38 cellular contexts compared by ENCODE assay signal in the genomic region with DNA sequence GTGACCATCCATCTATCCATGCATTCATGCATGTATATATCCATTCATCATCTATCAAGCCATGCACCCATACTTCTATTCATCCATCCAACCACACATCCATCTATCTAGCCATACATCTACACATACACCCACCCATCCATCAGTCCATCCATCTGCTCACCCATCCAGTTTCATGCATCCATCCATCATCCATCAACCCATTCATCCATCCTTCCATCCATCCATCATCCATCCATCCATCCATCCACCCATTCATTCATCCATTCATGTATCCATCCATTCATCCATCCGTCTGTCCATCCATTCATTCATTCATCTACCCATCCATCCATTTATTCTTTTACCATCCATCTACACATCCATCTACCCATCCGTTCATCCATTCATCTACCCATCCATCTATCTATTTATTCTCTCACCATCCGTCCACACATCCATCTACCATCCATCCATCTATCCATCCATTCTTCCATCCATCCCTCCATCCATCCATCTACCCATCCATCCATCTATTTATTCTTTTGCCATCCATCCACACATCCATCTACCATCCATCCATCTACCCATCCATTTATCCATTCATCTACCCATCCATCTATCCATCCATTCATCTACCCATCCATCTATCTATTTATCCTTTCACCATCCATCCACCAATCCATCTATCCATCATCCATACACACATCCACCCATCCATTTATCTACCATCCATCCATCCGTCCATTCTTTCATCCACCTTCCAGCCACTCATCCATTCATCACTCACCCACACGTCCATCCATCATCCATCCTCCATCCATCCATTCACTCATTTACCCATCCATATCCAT. TPM values are rescaled to one million over a fixed set of nuclear protein-coding genes. Genes with fewer than 3 reads are reported as not detected.
"Had no signal": no experiment of that assay in that cellular context is flagged by ENCODE, and none has a peak within 500 bp of the region (broad histone marks: within the 10 kb centered on the region; RNA-seq: fewer than 3 reads in every experiment).

No MANE protein-coding gene starts in this region.

- H3K27me3 ChIP-seq: adrenal gland, body of pancreas, breast epithelium had no signal

- H3K4me1 ChIP-seq: adrenal gland, body of pancreas, breast epithelium had no signal

- H3K27ac ChIP-seq: adrenal gland, body of pancreas, breast epithelium, PC-9, RWPE1, VCaP had no signal

- H3K4me3 ChIP-seq: adrenal gland, body of pancreas, breast epithelium, PC-9 had no signal

- FAIRE-seq: astrocyte, RCC 7860 had no signal

- H3K9me3 ChIP-seq: adrenal gland, body of pancreas, breast epithelium had no signal

- H3K36me3 ChIP-seq: adrenal gland, breast epithelium had no signal

- DNase-seq: activated B cell treated with CpG ODN at 0.5 μM for 24 hours; activated CD4-positive, alpha-beta memory T cell treated with anti-CD3 and anti-CD28 coated beads for 36 hours; activated CD4-positive, alpha-beta T cell treated with anti-CD3 and anti-CD28 coated beads for 4 hours; activated CD4-positive, alpha-beta T cell treated with anti-CD3 and anti-CD28 coated beads, Interleukin-2, amount 50 U/mL, for 1 hour; activated CD4-positive, CD25-positive, alpha-beta regulatory T cell treated with anti-CD3 and anti-CD28 coated beads, Interleukin-2, amount 50 U/mL, for 72 hours; activated CD8-positive, alpha-beta memory T cell treated with anti-CD3 and anti-CD28 coated beads, Interleukin-2, amount 50 U/mL, for 4 hours; activated gamma-delta T cell treated with Interleukin-2 at 50 U/mL for 16 hours; activated naive CD4-positive, alpha-beta T cell treated with anti-CD3 and anti-CD28 coated beads for 36 hours; activated T-cell treated with anti-CD3 and anti-CD28 coated beads for 4 hours; activated T-cell treated with anti-CD3 and anti-CD28 coated beads, Interleukin-2, amount 50 U/mL, for 4 hours; adrenal gland; body of pancreas; caudate nucleus; cerebellar nuclear complex; NCI-H1105; NCI-H1417 treated with DMSO at 0.1 percent for 48 hours; NCI-H1694; NCI-H1930; NCI-H345; NCI-H524 treated with DMSO at 0.1 percent for 48 hours; NK-92 treated with Interleukin-12 subunit alpha and Interleukin-12 subunit beta, amount 100 ng/mL, for 24 hours; PC-9; SIG-M5; SW 1271; T-helper 1 cell; T-helper 2 cell; T-helper 9 cell had no signal

- ATAC-seq: activated naive CD4-positive, alpha-beta T cell treated with anti-CD3 and anti-CD28 coated beads, Interleukin-2, amount 50 U/mL, for 72 hours; activated T-cell treated with anti-CD3 and anti-CD28 coated beads, Interleukin-2, amount 50 U/mL, for 4 hours; body of pancreas; Right ventricle myocardium inferior had no signal

- H3K4me2 ChIP-seq: PC-9 had no signal

- H2AFZ ChIP-seq: PC-9 had no signal

RNA-seq across cellular contexts. Expression of a gene that starts 3.2 kb away (rescaled TPM):
- total RNA-seq: activated naive CD4-positive, alpha-beta T cell treated with anti-CD3 and anti-CD28 coated beads for 36 hours; activated naive CD4-positive, alpha-beta T cell treated with anti-CD3 and anti-CD28 coated beads, Interleukin-2, amount 50 U/mL, for 72 hours; adrenal gland; astrocyte; body of pancreas; breast epithelium; MCF 10A; NCI-H460; OCI-LY7; PC-9; Right ventricle myocardium inferior had no signal
- polyA plus RNA-seq: adrenal gland had no signal

RNA-seq across cellular contexts. Expression of a gene that starts 35.4 kb away (rescaled TPM):
- total RNA-seq: activated CD4-positive, alpha-beta memory T cell treated with anti-CD3 and anti-CD28 coated beads for 36 hours; activated naive CD4-positive, alpha-beta T cell treated with anti-CD3 and anti-CD28 coated beads for 36 hours; activated T-helper 1 cell treated with anti-CD3 and anti-CD28 coated beads, Interleukin-12 subunit alpha, Interleukin-12 subunit beta, Interleukin-2, Interleukin-4 antibody, amounts not matched to agents 30 ng/mL and 10 ng/mL and 1 ng/mL, durations not matched to agents 14 hours and 24 hours and 36 hours; MCF 10A; NCI-H460; OCI-LY7; PC-9 had no signal

RNA-seq across cellular contexts. Expression of a gene that starts 49.2 kb away (rescaled TPM):
- total RNA-seq: astrocyte, body of pancreas, MCF 10A, NCI-H460, OCI-LY7, Right ventricle myocardium inferior had no signal
